ENCODE assay signal across 20 cellular contexts in genomic region chr4:8745036-8745827, GRCh38.
"Had no signal": no experiment of that assay in that cellular context is flagged by ENCODE, and none has a peak within 500 bp of the region (broad histone marks: within the 10 kb centered on the region; RNA-seq: fewer than 3 reads in every experiment).

No MANE protein-coding gene starts in this region.

- H3K4me3 Mint-ChIP-seq: activated CD4-positive, alpha-beta memory T cell treated with anti-CD3 and anti-CD28 coated beads, Interleukin-2, amount 10 ng/mL, durations not matched to agents 7 days and 5 days; activated CD4-positive, alpha-beta T cell treated with anti-CD3 and anti-CD28 coated beads for 36 hours; activated naive CD4-positive, alpha-beta T cell treated with anti-CD3 and anti-CD28 coated beads for 36 hours; activated T-helper 1 cell treated with anti-CD3 and anti-CD28 coated beads, Interleukin-12 subunit alpha, Interleukin-12 subunit beta, Interleukin-2, Interleukin-4 antibody, amounts not matched to agents 30 ng/mL and 10 ng/mL and 1 ng/mL, durations not matched to agents 14 hours and 24 hours and 36 hours; naive B cell; stimulated activated naive CD8-positive, alpha-beta T cell treated with anti-CD3 and anti-CD28 coated beads, Interleukin-15, amount 100 ng/mL, for 72 hours; T-cell had no signal

- H3K4me1 Mint-ChIP-seq: activated CD4-positive, alpha-beta memory T cell treated with anti-CD3 and anti-CD28 coated beads, Interleukin-2, amount 10 ng/mL, durations not matched to agents 7 days and 5 days; activated CD4-positive, alpha-beta T cell treated with anti-CD3 and anti-CD28 coated beads for 36 hours; naive B cell; stimulated activated naive CD8-positive, alpha-beta T cell treated with anti-CD3 and anti-CD28 coated beads, Interleukin-15, amount 100 ng/mL, for 72 hours; T-cell had no signal

- H3K27ac ChIP-seq: cardiac muscle cell, coronary artery, gastrocnemius medialis, heart right ventricle, neutrophil, prostate gland, thoracic aorta, vagina, VCaP had no signal

- H3K36me3 ChIP-seq: cardiac muscle cell, gastrocnemius medialis, heart right ventricle, neutrophil, prostate gland, thoracic aorta, vagina had no signal

- H3K27ac Mint-ChIP-seq: activated CD4-positive, alpha-beta memory T cell treated with anti-CD3 and anti-CD28 coated beads, Interleukin-2, amount 10 ng/mL, durations not matched to agents 7 days and 5 days; activated CD4-positive, alpha-beta T cell treated with anti-CD3 and anti-CD28 coated beads for 36 hours; activated naive CD4-positive, alpha-beta T cell treated with anti-CD3 and anti-CD28 coated beads for 36 hours; activated T-helper 1 cell treated with anti-CD3 and anti-CD28 coated beads, Interleukin-12 subunit alpha, Interleukin-12 subunit beta, Interleukin-2, Interleukin-4 antibody, amounts not matched to agents 30 ng/mL and 10 ng/mL and 1 ng/mL, durations not matched to agents 14 hours and 24 hours and 36 hours; stimulated activated naive CD8-positive, alpha-beta T cell treated with anti-CD3 and anti-CD28 coated beads, Interleukin-15, amount 100 ng/mL, for 72 hours; T-cell had no signal

- DNase-seq: activated CD4-positive, alpha-beta memory T cell treated with anti-CD3 and anti-CD28 coated beads, Interleukin-2, amount 10 ng/mL, durations not matched to agents 7 days and 5 days; activated CD4-positive, alpha-beta T cell treated with anti-CD3 and anti-CD28 coated beads for 36 hours; activated naive CD4-positive, alpha-beta T cell treated with anti-CD3 and anti-CD28 coated beads for 36 hours; effector CD8-positive, alpha-beta T cell; gastrocnemius medialis; heart right ventricle; naive B cell; stimulated activated CD4-positive, alpha-beta T cell treated with anti-CD3 and anti-CD28 coated beads, Interleukin-15, amount 100 ng/mL, for 24 hours; stimulated activated CD4-positive, alpha-beta T cell treated with anti-CD3 and anti-CD28 coated beads, Interleukin-4, amount 100 ng/mL, for 24 hours; T1000 had no signal

- H3K36me3 Mint-ChIP-seq: naive B cell, T-cell had no signal

- ATAC-seq: activated CD4-positive, alpha-beta T cell treated with anti-CD3 and anti-CD28 coated beads for 36 hours; gastrocnemius medialis; stimulated activated naive CD8-positive, alpha-beta T cell treated with anti-CD3 and anti-CD28 coated beads, Interleukin-15, amount 100 ng/mL, for 72 hours; T-cell had no signal

- H3K9me3 ChIP-seq: gastrocnemius medialis, heart right ventricle, neutrophil, prostate gland, thoracic aorta, vagina had no signal

- H3K27me3 ChIP-seq: cardiac muscle cell, neutrophil, vagina had no signal

- H3K9me3 Mint-ChIP-seq: activated naive CD4-positive, alpha-beta T cell treated with anti-CD3 and anti-CD28 coated beads for 36 hours had no signal

- H3K4me1 ChIP-seq: gastrocnemius medialis, heart right ventricle, prostate gland, vagina had no signal

- H3K4me3 ChIP-seq: cardiac muscle cell, coronary artery, gastrocnemius medialis, heart right ventricle, prostate gland, thoracic aorta, vagina had no signal

- H3K27me3 Mint-ChIP-seq: activated CD4-positive, alpha-beta memory T cell treated with anti-CD3 and anti-CD28 coated beads, Interleukin-2, amount 10 ng/mL, durations not matched to agents 7 days and 5 days; stimulated activated naive CD8-positive, alpha-beta T cell treated with anti-CD3 and anti-CD28 coated beads, Interleukin-15, amount 100 ng/mL, for 72 hours had no signal
